ENCODE assay signal across 1 cellular context in genomic region chr21:42513985-42514882, GRCh38.
TF ChIP-seq lines count a peak whose summit lies in the region.

No MANE protein-coding gene starts in this region.

TF ChIP-seq in H1, 55 proteins besides CTCF, POLR2A, EP300 and RAD21:
- 0 out of 2 replicates have a peak, but pooled peaks have one; percentile 4 for TF ChIP-seq TCF12 (IDR thresholded peaks at IDR 0.05; ENCODE audit: low read depth, low read length)
- TF ChIP-seq TAF1 (IDR thresholded peaks at IDR 0.05; ENCODE audit: low read depth, low read length): 0 out of 2 replicates have a peak, but pooled peaks have one; percentile 24
- no peak for TF ChIP-seq NRF1 (IDR thresholded peaks at IDR 0.05; ENCODE audit: low read depth, low read length)
- no peak for TF ChIP-seq E2F6 (IDR thresholded peaks at IDR 0.05)
- no peak for TF ChIP-seq MAX (IDR thresholded peaks at IDR 0.05)
- no peak for TF ChIP-seq RXRA (IDR thresholded peaks at IDR 0.05; ENCODE audit: insufficient read depth, low read depth, low read length)
- no peak for TF ChIP-seq SIRT6 (IDR thresholded peaks at IDR 0.05; ENCODE audit: low read length)
- TF ChIP-seq SP4 (IDR thresholded peaks at IDR 0.05; ENCODE audit: low read length): no peak
- TF ChIP-seq CBX5 (IDR thresholded peaks at IDR 0.05; ENCODE audit: low read depth, low read length): no peak
- no peak for TF ChIP-seq SUZ12 (IDR thresholded peaks at IDR 0.05; ENCODE audit: low read length)
- TF ChIP-seq ATF3 (IDR thresholded peaks at IDR 0.05; ENCODE audit: insufficient read depth, low read depth, low read length): no peak
- TF ChIP-seq CHD7 (IDR thresholded peaks at IDR 0.05; ENCODE audit: insufficient replicate concordance, low read length): no peak
- TF ChIP-seq SAP30 (IDR thresholded peaks at IDR 0.05; ENCODE audit: insufficient read depth, insufficient replicate concordance, low read length): peak; percentile 13
- no peak for TF ChIP-seq GTF2F1 (IDR thresholded peaks at IDR 0.05; ENCODE audit: borderline replicate concordance, low read depth, low read length)
- no peak for TF ChIP-seq TEAD4 (IDR thresholded peaks at IDR 0.05; ENCODE audit: low read depth, low read length)
- TF ChIP-seq ASH2L (IDR thresholded peaks at IDR 0.05; ENCODE audit: low read length): peak; percentile 94
- no peak for TF ChIP-seq CREB1 (IDR thresholded peaks at IDR 0.05)
- no peak for TF ChIP-seq SP2 (IDR thresholded peaks at IDR 0.05; ENCODE audit: low read length)
- no peak for TF ChIP-seq KDM1A (IDR thresholded peaks at IDR 0.05; ENCODE audit: borderline replicate concordance, low read length)
- TF ChIP-seq POLR2AphosphoS5 (IDR thresholded peaks at IDR 0.05; ENCODE audit: low read depth, low read length): no peak
- no peak for TF ChIP-seq KDM5A (IDR thresholded peaks at IDR 0.05; ENCODE audit: low read length)
- peak; percentile 55; the same call in 1 of the 2 replicates for TF ChIP-seq RBBP5 (IDR thresholded peaks at IDR 0.05; ENCODE audit: borderline replicate concordance, low read depth, low read length)
- peak; percentile 36; the same call in 1 of the 2 replicates for TF ChIP-seq PHF8 (conservative IDR thresholded peaks at IDR 0.05; ENCODE audit: low read depth, low read length)
- TF ChIP-seq CHD1 (IDR thresholded peaks at IDR 0.05; ENCODE audit: low read depth, low read length): no peak
- TF ChIP-seq SIN3A (conservative IDR thresholded peaks at IDR 0.05 in 1 of 2, IDR thresholded peaks at IDR 0.05 in 1 of 2; ENCODE audit: low read depth in 1 of 2, low read length in 2 of 2): peak in 1 of 2 experiments; percentile 56; a peak in 1 of 4 replicates
- no peak for TF ChIP-seq NANOG (IDR thresholded peaks at IDR 0.05; ENCODE audit: insufficient read depth, low read depth, low read length, poor library complexity, severe bottlenecking)
- TF ChIP-seq JUN (IDR thresholded peaks at IDR 0.05; ENCODE audit: low read depth, low read length): no peak
- TF ChIP-seq BACH1 (IDR thresholded peaks at IDR 0.05; ENCODE audit: low read length): no peak
- TF ChIP-seq BRCA1 (IDR thresholded peaks at IDR 0.05; ENCODE audit: low read depth, low read length): no peak
- TF ChIP-seq TBP (IDR thresholded peaks at IDR 0.05; ENCODE audit: low read depth, low read length): no peak
- TF ChIP-seq MAFK (IDR thresholded peaks at IDR 0.05; ENCODE audit: low read depth, low read length): no peak
- peak in 1 of 2 experiments; percentile 68; a peak in 1 of 4 replicates for TF ChIP-seq HDAC2 (IDR thresholded peaks at IDR 0.05; ENCODE audit: borderline replicate concordance in 1 of 2, low read depth in 2 of 2, low read length in 2 of 2)
- no peak for TF ChIP-seq USF2 (IDR thresholded peaks at IDR 0.05; ENCODE audit: low read length)
- TF ChIP-seq ZNF274 (IDR thresholded peaks at IDR 0.05; ENCODE audit: borderline replicate concordance, extremely low read depth, low read length): no peak
- no peak for TF ChIP-seq JUND (IDR thresholded peaks at IDR 0.05; ENCODE audit: low read length)
- no peak for TF ChIP-seq ATF2 (IDR thresholded peaks at IDR 0.05; ENCODE audit: low read length)
- TF ChIP-seq TAF7 (optimal IDR thresholded peaks at IDR 0.05; ENCODE audit: borderline replicate concordance, low read depth, low read length): peak; percentile 14
- no peak for TF ChIP-seq POU5F1 (IDR thresholded peaks at IDR 0.05; ENCODE audit: low read depth, low read length)
- no peak for TF ChIP-seq SIX5 (IDR thresholded peaks at IDR 0.05; ENCODE audit: low read depth, low read length)
- peak; percentile 44 for TF ChIP-seq EZH2 (IDR thresholded peaks at IDR 0.05; ENCODE audit: low read depth, low read length, severe bottlenecking)
- TF ChIP-seq YY1 (IDR thresholded peaks at IDR 0.05; ENCODE audit: low read depth, low read length): no peak
- no peak; the same call in 1 of the 2 replicates for TF ChIP-seq EGR1 (IDR thresholded peaks at IDR 0.05; ENCODE audit: borderline replicate concordance, low read depth, low read length)
- 0 out of 2 replicates have a peak, but pooled peaks have one; percentile 26 for TF ChIP-seq SP1 (IDR thresholded peaks at IDR 0.05; ENCODE audit: low read depth, low read length)
- no peak for TF ChIP-seq FOSL1 (IDR thresholded peaks at IDR 0.05; ENCODE audit: insufficient read depth, low read depth, low read length)
- TF ChIP-seq CHD2 (IDR thresholded peaks at IDR 0.05; ENCODE audit: low read length): no peak
- no peak for TF ChIP-seq RFX5 (IDR thresholded peaks at IDR 0.05; ENCODE audit: borderline replicate concordance, low read depth, low read length)
